11 cellular contexts compared by ENCODE assay signal in genomic region chr7:128030263-128030998, GRCh38. TPM values are rescaled to one million over a fixed set of nuclear protein-coding genes. Genes with fewer than 3 reads are reported as not detected.
DNase-seq lines count a peak whose midpoint lies in the region; ATAC-seq, FAIRE-seq and TF ChIP-seq lines count a peak whose summit lies in the region.
"Had no signal": no experiment of that assay in that cellular context is flagged by ENCODE, and none has a peak within 500 bp of the region (broad histone marks: within the 10 kb centered on the region; RNA-seq: fewer than 3 reads in every experiment).

No MANE protein-coding gene starts in this region.

- POLR2A ChIA-PET in A673 (lab: Charles Lee; ENCODE audit: low non-redundant PET) (no interaction called here), H1 (lab: Charles Lee; ENCODE audit: partially characterized antibody) (interaction anchor here (0.9 to 1.9 kb wide), 4 partner anchors 11 to 110 kb away, joined by 3 to 5 read pairs (median 4); no protein-coding TSS in a partner anchor)

- no peaks in the 10 kb centered on the region for H3K9me3 Mint-ChIP-seq in nephron progenitor cell

- H3K23ac ChIP-seq in H1 (ENCODE audit: insufficient read length) = no peak overlapping the region

- H3K36me3 ChIP-seq in A673 (ENCODE audit: insufficient read depth, low read length, poor library complexity, severe bottlenecking) = no peaks in the 10 kb centered on the region
- H3K36me3 ChIP-seq in HUES6 (ENCODE audit: control insufficient read depth, insufficient read depth, low read length) = peaks cover 8% of the 10 kb centered on the region
- H3K36me3 ChIP-seq in H1 (ENCODE audit: control insufficient read depth in 2 of 4, insufficient read depth in 4 of 4, low read length in 3 of 4) = peaks cover 0 to 4% (median 1%) of the 10 kb centered on the region in 4 experiments; a peak in 2 of 8 replicates

- H3K27ac ChIP-seq in A673 (ENCODE audit: low read depth, low read length, poor library complexity, severe bottlenecking) = no peak overlapping the region
- no peak overlapping the region for H3K27ac ChIP-seq in HUES6 (ENCODE audit: low read depth, low read length)
- no peak overlapping the region for H3K27ac ChIP-seq in H1 (ENCODE audit: low read depth, low read length)
- H3K27ac ChIP-seq: body of pancreas, SJCRH30 had no signal

- peak overlapping the region; percentile 69; the same call in 1 of the 2 replicates for H2BK5ac ChIP-seq in H1 (ENCODE audit: low read depth, low read length)

- H3K14ac ChIP-seq in H1 (ENCODE audit: insufficient read length) = no peak overlapping the region

- no peak; a peak in 1 of 3 replicates for TF ChIP-seq POLR2A in H1 (IDR thresholded peaks at IDR 0.05; ENCODE audit: control extremely low read depth in 1 of 2, low read depth in 2 of 2, low read length in 2 of 2)

- TF ChIP-seq EP300 in H1 (IDR thresholded peaks at IDR 0.05; ENCODE audit: borderline replicate concordance in 1 of 2, low read depth in 2 of 2, low read length in 2 of 2) = no peak

- no peak overlapping the region for H3K56ac ChIP-seq in H1 (replicated peaks; ENCODE audit: insufficient read length, low read depth, low read length)

- H4K91ac ChIP-seq in H1 (replicated peaks; ENCODE audit: insufficient read length, low read length) = peak overlapping the region; percentile 94

- peak overlapping the region; percentile 96 to 99 for H3K4me2 ChIP-seq in H1 (ENCODE audit: insufficient read depth in 1 of 2, low read depth in 2 of 2, low read length in 2 of 2)

- H2AFZ ChIP-seq in H1 (ENCODE audit: low read length) = no peak overlapping the region

- H3K36me3 Mint-ChIP-seq in nephron progenitor cell (ENCODE audit: low read depth) = peaks cover 13% of the 10 kb centered on the region

- no peak for ATAC-seq in HG02763 (IDR thresholded peaks at IDR 0.05; ENCODE audit: unreplicated experiment)
- no peak for ATAC-seq in GM21423 (IDR thresholded peaks at IDR 0.05; ENCODE audit: unreplicated experiment)

- H3K4me3 ChIP-seq in A673 (ENCODE audit: low read depth, low read length, poor library complexity, severe bottlenecking) = peak overlapping the region; percentile 65
- peak overlapping the region; percentile 74 for H3K4me3 ChIP-seq in HUES6 (ENCODE audit: low read depth, low read length)
- H3K4me3 ChIP-seq in H1 (ENCODE audit: extremely low read depth in 1 of 4, insufficient read depth in 2 of 4, low read depth in 3 of 4, low read length in 4 of 4) = peak overlapping the region; percentile 53 to 68 (median 66)
- H3K4me3 ChIP-seq: body of pancreas had no signal

- 19% methylated on average over 41 of the region's 41 CpGs; no CpG with 5 or more reads in 1 of the 2 experiments for WGBS in H1 (ENCODE audit: extremely low coverage in 1 of 2, insufficient coverage in 1 of 2, insufficient read length in 1 of 2, insufficient replicate concordance in 2 of 2, low coverage in 1 of 2, low lambda C conversion rate in 2 of 2, missing lambda C conversion rate in 1 of 2), 2 experiments

- peak overlapping the region; percentile 79 for H3K4me3 Mint-ChIP-seq in nephron progenitor cell

- no peak for FAIRE-seq in H1 (lab: Jason Lieb, UNC)

- DNase-seq in A673 (ENCODE audit: low spot score) (no peak), H1 (ENCODE audit: low read depth in 1 of 2, low spot score in 2 of 2) (peak in 1 of 2 experiments; percentile 80), nephron progenitor cell (peak; percentile 30), glomerular visceral epithelial cell (ENCODE audit: extremely low spot score) (no peak), GM19240 (ENCODE audit: insufficient read length, low spot score) (no peak)
- DNase-seq: DMS 273 treated with DMSO at 0.1 percent for 48 hours had no signal

- peaks cover 49% of the 10 kb centered on the region for H3K4me1 Mint-ChIP-seq in nephron progenitor cell

- peaks cover 36% of the 10 kb centered on the region for H3K4me1 ChIP-seq in A673 (ENCODE audit: insufficient read depth, low read length, poor library complexity, severe bottlenecking)
- H3K4me1 ChIP-seq in HUES6 (ENCODE audit: control insufficient read depth, insufficient read depth, low read length) = peaks cover 23% of the 10 kb centered on the region
- peaks cover 6 to 24% (median 14%) of the 10 kb centered on the region in 4 experiments for H3K4me1 ChIP-seq in H1 (replicated peaks in 1 of 4; ENCODE audit: control insufficient read depth in 3 of 4, insufficient read depth in 4 of 4, low read length in 3 of 4)

- H3K27me3 ChIP-seq in A673 (replicated peaks; ENCODE audit: insufficient read depth, low read depth, low read length, poor library complexity) (no peaks in the 10 kb centered on the region), HUES6 (ENCODE audit: control insufficient read depth, insufficient read depth, low read length) (peaks cover 50% of the 10 kb centered on the region), H1 (replicated peaks in 1 of 4; ENCODE audit: control insufficient read depth in 3 of 4, extremely low read depth in 1 of 4, insufficient read depth in 3 of 4, low read length in 3 of 4) (peaks cover 0 to 25% (median 10%) of the 10 kb centered on the region in 4 experiments; a peak in 5 of 7 replicates)
- H3K27me3 ChIP-seq: body of pancreas, SJCRH30 had no signal

- peaks cover 2% of the 10 kb centered on the region; the same call in 1 of the 2 replicates for H3K79me1 ChIP-seq in H1 (ENCODE audit: low read depth, low read length)

- peak overlapping the region; percentile 95 for H3K18ac ChIP-seq in H1 (ENCODE audit: extremely low read depth, low read length)

- CTCF ChIA-PET in A673 (lab: Charles Lee) (interaction anchor here (0.6 kb wide), 1 partner anchor 9 kb away, joined by 3 read pairs; no protein-coding TSS in a partner anchor), H1 (lab: Charles Lee; ENCODE audit: partially characterized antibody) (interaction anchor here (0.7 to 3.2 kb wide), 11 partner anchors 9 to 403 kb away, joined by 3 to 38 read pairs (median 4); no protein-coding TSS in a partner anchor)

- H3K4ac ChIP-seq in H1 (replicated peaks; ENCODE audit: insufficient read length, low read depth, low read length) = peak overlapping the region; percentile 50

- TF ChIP-seq CTCF in A673 (conservative IDR thresholded peaks at IDR 0.05; ENCODE audit: low read depth, low read length) (no peak), H1 (IDR thresholded peaks at IDR 0.05; ENCODE audit: control extremely low read depth in 1 of 3, insufficient read depth in 1 of 3, low read depth in 1 of 3, low read length in 3 of 3) (0 out of 4 replicates have a peak, but pooled peaks of 1 of the 3 experiments have one; percentile 3), nephron progenitor cell (IDR thresholded peaks at IDR 0.05) (no peak)

- no peak overlapping the region for H3K27ac Mint-ChIP-seq in nephron progenitor cell

- H2BK120ac ChIP-seq in H1 (replicated peaks; ENCODE audit: low read depth, low read length) = no peak overlapping the region

- H3K27me3 Mint-ChIP-seq in nephron progenitor cell (ENCODE audit: low read depth, poor library complexity) = peaks cover 28% of the 10 kb centered on the region

- peak overlapping the region; percentile 12; the same call in 1 of the 2 replicates for H2BK15ac ChIP-seq in H1 (ENCODE audit: low read length)

- peaks cover 15% of the 10 kb centered on the region for H3K23me2 ChIP-seq in H1 (ENCODE audit: low read depth, low read length)

- H2BK20ac ChIP-seq in H1 (ENCODE audit: low read length) = no peak overlapping the region

- no peak for TF ChIP-seq RAD21 in H1 (IDR thresholded peaks at IDR 0.05 in 1 of 2, conservative IDR thresholded peaks at IDR 0.05 in 1 of 2; ENCODE audit: low read depth in 2 of 2, low read length in 2 of 2)

- peak overlapping the region; percentile 71; the same call in 1 of the 2 replicates for H2BK12ac ChIP-seq in H1 (ENCODE audit: low read depth, low read length)

- intact Hi-C loops in A673 (cut with micrococcal nuclease; ENCODE audit: unreplicated experiment) = no loop called here

- peaks cover 16 to 19% of the 10 kb centered on the region in 2 experiments for H4K20me1 ChIP-seq in H1 (replicated peaks in 1 of 2; ENCODE audit: control insufficient read depth in 1 of 2, insufficient read depth in 2 of 2, low read length in 2 of 2)

- H3K9ac ChIP-seq in HUES6 (ENCODE audit: low read length) = peak overlapping the region; percentile 62
- H3K9ac ChIP-seq in H1 (replicated peaks in 1 of 4; ENCODE audit: extremely low read depth in 1 of 4, low read depth in 3 of 4, low read length in 3 of 4) = peak overlapping the region; percentile 62 to 79 (median 66); a peak in 6 of 7 replicates

- BruUV-seq in A673 (replicated peaks; lab: Mats Ljungman, UMichigan) = no TSS peak

- H4K5ac ChIP-seq in H1 (ENCODE audit: insufficient read length, low read depth, low read length) = no peak overlapping the region

- H3K9me3 ChIP-seq in A673 (ENCODE audit: low read depth, low read length, poor library complexity, severe bottlenecking) (no peaks in the 10 kb centered on the region), HUES6 (ENCODE audit: control insufficient read depth, insufficient read depth, low read depth, low read length) (no peaks in the 10 kb centered on the region), H1 (ENCODE audit: insufficient read depth in 2 of 2, low read depth in 1 of 2, low read length in 1 of 2) (no peaks in the 10 kb centered on the region)
- H3K9me3 ChIP-seq: body of pancreas, SJCRH30 had no signal

- peak overlapping the region; percentile 85 for H4K8ac ChIP-seq in H1 (ENCODE audit: extremely low read depth, insufficient read depth, low read length)

- peaks cover 0 to 25% of the 10 kb centered on the region in 2 experiments; a peak in 2 of 4 replicates for H3K79me2 ChIP-seq in H1 (ENCODE audit: control insufficient read depth in 1 of 2, insufficient read depth in 2 of 2, low read length in 2 of 2)

- no peak overlapping the region; the same call in 1 of the 2 replicates for H2AK5ac ChIP-seq in H1 (ENCODE audit: low read depth, low read length)

TF ChIP-seq in H1, 55 proteins besides CTCF, POLR2A, EP300 and RAD21 (continues in another document):
- TF ChIP-seq BRCA1 (IDR thresholded peaks at IDR 0.05; ENCODE audit: low read depth, low read length) = no peak
- TF ChIP-seq BCL11A (IDR thresholded peaks at IDR 0.05; ENCODE audit: low read depth in 2 of 2, low read length in 2 of 2) = no peak
- TF ChIP-seq ATF3 (IDR thresholded peaks at IDR 0.05; ENCODE audit: insufficient read depth, low read depth, low read length) = no peak

RNA-seq across cellular contexts. Expression of gene LRRC4, which starts 0.8 kb away (rescaled TPM):
- total RNA-seq in A673 (2021) = 10.6 and 16.1 TPM in 2 replicates
- total RNA-seq in H1 (2021; fragmentation: NEBNext Ultra II Directional; extraction: Animal tissue kit (Norgen Biotek cat#: 25700)) = 13.4 and 15.1 TPM in 2 replicates
- polyA plus RNA-seq in H1 (2011; rRNA removed) = 15.4 and 16.4 TPM in 2 replicates
- polyA plus RNA-seq in H1 (2011; cell fraction: cytosol; rRNA removed) = 10.3 TPM
- polyA plus RNA-seq in H1 (2011; cell fraction: nucleus; rRNA removed) = 18.4 TPM
- polyA plus RNA-seq in H1 (2012, experiment 1 of 2) = 8.4 to 11.6 TPM (median 9.6 TPM) in 4 replicates
- polyA plus RNA-seq in H1 (2012, experiment 2 of 2) = 5.7 TPM
- 6.2 TPM for polyA plus RNA-seq in H1 (2013, experiment 1 of 2)
- 5.9 TPM for polyA plus RNA-seq in H1 (2013, experiment 2 of 2)
- 25.0 and 27.3 TPM in 2 replicates for polyA minus RNA-seq in H1 (2011; rRNA and poly(A)+ RNA removed)
- 6.7 TPM for polyA minus RNA-seq in H1 (2011; cell fraction: cytosol; rRNA and poly(A)+ RNA removed)
- 13.3 TPM for polyA minus RNA-seq in H1 (2011; cell fraction: nucleus; rRNA and poly(A)+ RNA removed)
